1 cellular context compared by ENCODE assay signal in the genomic region with DNA sequence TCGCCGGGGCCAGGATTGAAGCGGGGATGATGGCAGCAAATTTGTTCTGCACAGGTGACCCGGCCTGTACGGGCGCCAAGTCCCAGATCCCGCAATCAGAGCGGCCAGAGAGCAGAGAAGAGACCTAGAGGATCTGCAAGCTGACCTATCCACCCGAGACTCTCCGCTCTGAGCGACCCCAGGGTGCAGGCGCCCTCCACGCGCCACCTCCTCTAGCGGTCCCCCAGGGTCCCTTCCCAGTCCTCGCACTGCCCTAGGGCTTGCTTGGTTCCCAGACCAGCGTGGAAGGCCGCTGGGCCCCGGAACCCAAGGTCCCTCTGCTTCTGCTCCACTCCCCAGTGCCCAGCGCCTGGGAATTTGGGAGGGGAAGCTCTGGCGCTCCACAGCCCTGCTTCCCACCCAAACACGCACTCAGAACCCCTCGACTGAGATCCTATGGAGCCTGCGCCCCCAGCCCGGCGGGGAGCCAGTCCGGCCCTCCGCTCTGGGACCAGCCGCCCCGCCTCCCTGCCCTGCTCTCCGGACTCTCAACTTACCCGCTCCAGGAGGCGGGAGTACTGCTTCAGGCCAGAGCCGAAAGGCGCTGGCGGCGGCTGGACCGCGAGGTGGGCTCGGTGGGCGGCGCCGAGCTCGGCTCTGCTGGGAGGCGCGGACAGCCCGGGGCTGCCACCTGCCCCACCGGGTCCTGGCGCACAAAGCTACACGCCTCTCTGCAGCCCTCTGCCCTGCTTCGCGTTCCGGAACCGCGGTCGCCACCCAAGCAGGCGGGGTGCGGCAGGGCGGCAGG.
TF ChIP-seq lines count a peak whose summit lies in the region.

No MANE protein-coding gene starts in this region.

TF ChIP-seq in HepG2, 621 proteins besides CTCF, POLR2A, EP300 and RAD21 (continued from another document):
- TF ChIP-seq ZBTB46 (CRISPR knock-in tag; IDR thresholded peaks at IDR 0.05; ENCODE audit: borderline replicate concordance): no peak
- no peak for TF ChIP-seq TRIM22 (IDR thresholded peaks at IDR 0.05)
- TF ChIP-seq TMF1 (CRISPR knock-in tag; IDR thresholded peaks at IDR 0.05; ENCODE audit: low read depth): no peak
- TF ChIP-seq ZNF607 (CRISPR knock-in tag; IDR thresholded peaks at IDR 0.05; ENCODE audit: borderline replicate concordance): 0 out of 2 replicates have a peak, but pooled peaks have one; percentile 11
- no peak for TF ChIP-seq ZBTB25 (CRISPR knock-in tag; IDR thresholded peaks at IDR 0.05)
- no peak for TF ChIP-seq FOXP1 (IDR thresholded peaks at IDR 0.05)
- TF ChIP-seq FOXP1 (CRISPR knock-in tag; IDR thresholded peaks at IDR 0.05): no peak
- no peak for TF ChIP-seq AFF4 (CRISPR knock-in tag; IDR thresholded peaks at IDR 0.05)
- TF ChIP-seq RFX5 (IDR thresholded peaks at IDR 0.05; ENCODE audit: low read depth, low read length): no peak
- peak; percentile 77; the same call in 1 of the 2 replicates for TF ChIP-seq THAP7 (CRISPR knock-in tag; IDR thresholded peaks at IDR 0.05)
- TF ChIP-seq, protein P1, sequence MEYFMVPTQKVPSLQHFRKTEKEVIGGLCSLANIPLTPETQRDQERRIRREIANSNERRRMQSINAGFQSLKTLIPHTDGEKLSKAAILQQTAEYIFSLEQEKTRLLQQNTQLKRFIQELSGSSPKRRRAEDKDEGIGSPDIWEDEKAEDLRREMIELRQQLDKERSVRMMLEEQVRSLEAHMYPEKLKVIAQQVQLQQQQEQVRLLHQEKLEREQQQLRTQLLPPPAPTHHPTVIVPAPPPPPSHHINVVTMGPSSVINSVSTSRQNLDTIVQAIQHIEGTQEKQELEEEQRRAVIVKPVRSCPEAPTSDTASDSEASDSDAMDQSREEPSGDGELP (IDR thresholded peaks at IDR 0.05; ENCODE audit: borderline replicate concordance, low read depth): no peak
- no peak for TF ChIP-seq ZNF430 (CRISPR knock-in tag; IDR thresholded peaks at IDR 0.05)
- TF ChIP-seq, protein P2, sequence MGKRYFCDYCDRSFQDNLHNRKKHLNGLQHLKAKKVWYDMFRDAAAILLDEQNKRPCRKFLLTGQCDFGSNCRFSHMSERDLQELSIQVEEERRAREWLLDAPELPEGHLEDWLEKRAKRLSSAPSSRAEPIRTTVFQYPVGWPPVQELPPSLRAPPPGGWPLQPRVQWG (CRISPR knock-in tag; IDR thresholded peaks at IDR 0.05; ENCODE audit: borderline replicate concordance, low read depth): no peak
- 0 out of 2 replicates have a peak, but pooled peaks have one; percentile 20 for TF ChIP-seq NFKB2 (CRISPR knock-in tag; IDR thresholded peaks at IDR 0.05; ENCODE audit: borderline replicate concordance)
- no peak for TF ChIP-seq ZNF12 (CRISPR knock-in tag; IDR thresholded peaks at IDR 0.05)
- TF ChIP-seq, protein P3, sequence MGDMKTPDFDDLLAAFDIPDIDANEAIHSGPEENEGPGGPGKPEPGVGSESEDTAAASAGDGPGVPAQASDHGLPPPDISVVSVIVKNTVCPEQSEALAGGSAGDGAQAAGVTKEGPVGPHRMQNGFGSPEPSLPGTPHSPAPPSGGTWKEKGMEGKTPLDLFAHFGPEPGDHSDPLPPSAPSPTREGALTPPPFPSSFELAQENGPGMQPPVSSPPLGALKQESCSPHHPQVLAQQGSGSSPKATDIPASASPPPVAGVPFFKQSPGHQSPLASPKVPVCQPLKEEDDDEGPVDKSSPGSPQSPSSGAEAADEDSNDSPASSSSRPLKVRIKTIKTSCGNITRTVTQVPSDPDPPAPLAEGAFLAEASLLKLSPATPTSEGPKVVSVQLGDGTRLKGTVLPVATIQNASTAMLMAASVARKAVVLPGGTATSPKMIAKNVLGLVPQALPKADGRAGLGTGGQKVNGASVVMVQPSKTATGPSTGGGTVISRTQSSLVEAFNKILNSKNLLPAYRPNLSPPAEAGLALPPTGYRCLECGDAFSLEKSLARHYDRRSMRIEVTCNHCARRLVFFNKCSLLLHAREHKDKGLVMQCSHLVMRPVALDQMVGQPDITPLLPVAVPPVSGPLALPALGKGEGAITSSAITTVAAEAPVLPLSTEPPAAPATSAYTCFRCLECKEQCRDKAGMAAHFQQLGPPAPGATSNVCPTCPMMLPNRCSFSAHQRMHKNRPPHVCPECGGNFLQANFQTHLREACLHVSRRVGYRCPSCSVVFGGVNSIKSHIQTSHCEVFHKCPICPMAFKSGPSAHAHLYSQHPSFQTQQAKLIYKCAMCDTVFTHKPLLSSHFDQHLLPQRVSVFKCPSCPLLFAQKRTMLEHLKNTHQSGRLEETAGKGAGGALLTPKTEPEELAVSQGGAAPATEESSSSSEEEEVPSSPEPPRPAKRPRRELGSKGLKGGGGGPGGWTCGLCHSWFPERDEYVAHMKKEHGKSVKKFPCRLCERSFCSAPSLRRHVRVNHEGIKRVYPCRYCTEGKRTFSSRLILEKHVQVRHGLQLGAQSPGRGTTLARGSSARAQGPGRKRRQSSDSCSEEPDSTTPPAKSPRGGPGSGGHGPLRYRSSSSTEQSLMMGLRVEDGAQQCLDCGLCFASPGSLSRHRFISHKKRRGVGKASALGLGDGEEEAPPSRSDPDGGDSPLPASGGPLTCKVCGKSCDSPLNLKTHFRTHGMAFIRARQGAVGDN (CRISPR knock-in tag; IDR thresholded peaks at IDR 0.05): peak; percentile 79
- TF ChIP-seq TEAD2 (CRISPR knock-in tag; IDR thresholded peaks at IDR 0.05): no peak
- TF ChIP-seq TRAFD1 (CRISPR knock-in tag; IDR thresholded peaks at IDR 0.05; ENCODE audit: borderline replicate concordance): no peak
